ENCODE assay signal across 8 cellular contexts in the genomic region with DNA sequence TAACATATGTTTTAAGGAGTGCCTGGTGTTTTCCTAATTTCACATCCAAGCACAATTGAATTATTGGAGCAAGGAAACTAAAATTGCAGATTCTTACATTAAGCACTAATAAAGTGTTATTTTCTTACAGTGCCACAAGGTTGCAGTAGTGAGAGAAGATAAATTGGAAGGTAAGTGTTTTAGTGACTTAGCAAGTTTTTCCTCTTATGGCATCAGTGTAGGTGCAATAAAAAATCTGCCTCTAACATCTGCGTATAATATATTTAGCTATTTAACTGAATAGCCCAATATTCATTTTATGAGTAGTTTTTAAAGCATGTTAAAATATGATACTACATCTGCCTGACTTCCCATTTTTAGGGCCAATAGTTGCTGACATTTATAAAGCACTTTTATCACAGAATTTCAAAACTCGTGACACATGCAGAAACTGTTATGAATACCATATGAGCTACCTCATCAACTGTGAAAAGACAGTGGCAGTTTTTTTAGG. TPM values are rescaled to one million over a fixed set of nuclear protein-coding genes. Genes with fewer than 3 reads are reported as not detected.
DNase-seq lines count a peak whose midpoint lies in the region; ATAC-seq and TF ChIP-seq lines count a peak whose summit lies in the region.

No MANE protein-coding gene starts in this region.

- H3K4me3 ChIP-seq in fibroblast of villous mesenchyme (ENCODE audit: low read depth, low read length), result no peak overlapping the region

- DNase-seq in NCI-H1105 treated with DMSO at 0.1 percent for 48 hours (lab: John Stamatoyannopoulos, UW) (peak; percentile 51), NCI-H1105 (lab: John Stamatoyannopoulos, UW) (no peak), RPMI8226 (peak; percentile 42), fibroblast of villous mesenchyme (ENCODE audit: low read depth) (peak; percentile 91), renal cortical epithelial cell (ENCODE audit: low read depth) (peak; percentile 79), amygdala (lab: John Stamatoyannopoulos, UW) (no peak)
- DNase-seq in activated naive CD4-positive, alpha-beta T cell treated with Interleukin-2 at 50 U/mL for 16 hours, result no peak

- ATAC-seq in GM21528 (IDR thresholded peaks at IDR 0.05; ENCODE audit: low FRiP score, unreplicated experiment), result no peak

- peak; percentile 63 for TF ChIP-seq CTCF in fibroblast of villous mesenchyme (IDR thresholded peaks at IDR 0.05; ENCODE audit: insufficient read depth, low read depth, low read length)

RNA-seq across cellular contexts. Expression of gene POLD3, which starts 19.0 kb away (rescaled TPM):
- total RNA-seq in fibroblast of villous mesenchyme (9.0 and 13.8 TPM in 2 replicates), renal cortical epithelial cell (7.3 and 13.4 TPM in 2 replicates)

Comparison
In these comparisons a context has a peak if more than half of its experiments do, and no peak if none do; other contexts are left out.
1. DNase-seq: peak in NCI-H1105 treated with DMSO at 0.1 percent for 48 hours (single experiment), RPMI8226 (single experiment), fibroblast of villous mesenchyme (single experiment) and renal cortical epithelial cell (single experiment); none in NCI-H1105 (single experiment), amygdala (0 of 56) and activated naive CD4-positive, alpha-beta T cell treated with Interleukin-2 at 50 U/mL for 16 hours (single experiment).